Comparison of ENCODE assay signal across 20 cellular contexts in the genomic region with DNA sequence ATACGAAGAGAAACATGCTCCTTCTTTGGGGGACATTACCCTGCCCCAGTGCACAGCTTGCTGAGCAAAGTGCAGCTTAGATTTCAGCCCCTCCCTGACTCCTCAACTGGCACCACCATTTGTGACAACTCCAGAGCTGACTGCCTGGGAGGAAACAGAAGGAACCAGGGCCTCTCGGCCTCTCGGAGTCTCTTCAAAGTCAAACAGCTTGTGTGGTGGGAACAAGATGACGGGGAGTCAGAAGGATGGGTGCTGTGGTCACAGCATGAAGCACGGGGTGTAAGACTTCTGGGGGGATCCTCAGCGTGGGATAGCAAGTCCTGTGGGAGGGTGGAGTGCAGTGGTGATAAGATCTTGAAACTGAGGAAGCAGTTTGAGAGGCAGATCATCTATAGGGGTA.
DNase-seq lines count a peak whose midpoint lies in the region; ATAC-seq, FAIRE-seq and TF ChIP-seq lines count a peak whose summit lies in the region.
"Had no signal": no experiment of that assay in that cellular context is flagged by ENCODE, and none has a peak within 500 bp of the region (broad histone marks: within the 10 kb centered on the region; RNA-seq: fewer than 3 reads in every experiment).

No MANE protein-coding gene starts in this region.

- WGBS in esophagus muscularis mucosa: 73% methylated on average over 6 of the region's 6 CpGs

- H3K27ac ChIP-seq in esophagus muscularis mucosa (replicated peaks in 1 of 4): no peak overlapping the region
- H3K27ac ChIP-seq: BLaER1 treated with 17β-estradiol and CSF1 and Interleukin-3, amounts not matched to agents 10 nM and 100 nM; GM23248 had no signal

- H3K9me3 ChIP-seq in esophagus muscularis mucosa: no peaks in the 10 kb centered on the region
- H3K9me3 ChIP-seq: HAP-1 had no signal

- H3K27ac Mint-ChIP-seq in activated naive CD4-positive, alpha-beta T cell treated with anti-CD3 and anti-CD28 coated beads, Interleukin-2, amount 10 ng/mL, durations not matched to agents 7 days and 5 days: peak overlapping the region; percentile 78
- no peak overlapping the region for H3K27ac Mint-ChIP-seq in activated naive CD4-positive, alpha-beta T cell treated with anti-CD3 and anti-CD28 coated beads for 36 hours
- H3K27ac Mint-ChIP-seq: B cell; CD8-positive, alpha-beta T cell had no signal

- no peak for ATAC-seq in GM18867 (IDR thresholded peaks at IDR 0.05; ENCODE audit: unreplicated experiment)
- ATAC-seq in GM18520 (IDR thresholded peaks at IDR 0.05; ENCODE audit: unreplicated experiment): no peak
- no peak for ATAC-seq in GM21825 (IDR thresholded peaks at IDR 0.05; ENCODE audit: unreplicated experiment)
- ATAC-seq: CD8-positive, alpha-beta T cell had no signal

- intact Hi-C loops in activated naive CD4-positive, alpha-beta T cell treated with anti-CD3 and anti-CD28 coated beads for 36 hours (cut with micrococcal nuclease): no loop called here
- intact Hi-C loops in esophagus muscularis mucosa (cut with DNase I): no loop called here

- H3K4me3 Mint-ChIP-seq in activated naive CD4-positive, alpha-beta T cell treated with anti-CD3 and anti-CD28 coated beads, Interleukin-2, amount 10 ng/mL, durations not matched to agents 7 days and 5 days: no peak overlapping the region
- H3K4me3 Mint-ChIP-seq in activated naive CD4-positive, alpha-beta T cell treated with anti-CD3 and anti-CD28 coated beads for 36 hours: no peak overlapping the region
- H3K4me3 Mint-ChIP-seq: B cell; CD8-positive, alpha-beta T cell had no signal

- no peak for TF ChIP-seq CTCF in esophagus muscularis mucosa (IDR thresholded peaks at IDR 0.05)

- no peak for TF ChIP-seq POLR2A in esophagus muscularis mucosa (IDR thresholded peaks at IDR 0.05; ENCODE audit: low read depth)

- no peaks in the 10 kb centered on the region for H3K27me3 ChIP-seq in esophagus muscularis mucosa
- H3K27me3 ChIP-seq: BLaER1 treated with 17β-estradiol and CSF1 and Interleukin-3, amounts not matched to agents 10 nM and 100 nM had no signal

- H3K27me3 Mint-ChIP-seq in activated naive CD4-positive, alpha-beta T cell treated with anti-CD3 and anti-CD28 coated beads, Interleukin-2, amount 10 ng/mL, durations not matched to agents 7 days and 5 days: peaks cover 58% of the 10 kb centered on the region
- H3K27me3 Mint-ChIP-seq in activated naive CD4-positive, alpha-beta T cell treated with anti-CD3 and anti-CD28 coated beads for 36 hours (ENCODE audit: low read depth): no peaks in the 10 kb centered on the region

- no peak for DNase-seq in activated naive CD4-positive, alpha-beta T cell treated with anti-CD3 and anti-CD28 coated beads, Interleukin-2, amount 10 ng/mL, durations not matched to agents 7 days and 5 days
- DNase-seq in activated naive CD4-positive, alpha-beta T cell treated with anti-CD3 and anti-CD28 coated beads for 36 hours: no peak
- DNase-seq in Kasumi-1 (lab: John Stamatoyannopoulos, UW) (peak; percentile 10 to 22), esophagus muscularis mucosa (ENCODE audit: extremely low spot score) (peak; percentile 60), urothelium cell line (ENCODE audit: low spot score) (no peak)
- DNase-seq: Calu3; CD8-positive, alpha-beta T cell; GDM1; GM23248; IMR-90; KG1 had no signal

- H3K4me3 ChIP-seq in esophagus muscularis mucosa: no peak overlapping the region
- H3K4me3 ChIP-seq: BLaER1 treated with 17β-estradiol and CSF1 and Interleukin-3, amounts not matched to agents 10 nM and 100 nM; GM23248; HAP-1 had no signal

- peaks cover 2% of the 10 kb centered on the region for H3K36me3 Mint-ChIP-seq in activated naive CD4-positive, alpha-beta T cell treated with anti-CD3 and anti-CD28 coated beads, Interleukin-2, amount 10 ng/mL, durations not matched to agents 7 days and 5 days
- H3K36me3 Mint-ChIP-seq in activated naive CD4-positive, alpha-beta T cell treated with anti-CD3 and anti-CD28 coated beads for 36 hours (ENCODE audit: low read depth): no peaks in the 10 kb centered on the region
- H3K36me3 Mint-ChIP-seq: CD8-positive, alpha-beta T cell had no signal

- peaks cover 0 to 8% (median 3%) of the 10 kb centered on the region in 4 donors for H3K4me1 ChIP-seq in esophagus muscularis mucosa
- H3K4me1 ChIP-seq: HAP-1 had no signal

- peaks cover 5% of the 10 kb centered on the region for H3K4me1 Mint-ChIP-seq in activated naive CD4-positive, alpha-beta T cell treated with anti-CD3 and anti-CD28 coated beads, Interleukin-2, amount 10 ng/mL, durations not matched to agents 7 days and 5 days
- no peaks in the 10 kb centered on the region for H3K4me1 Mint-ChIP-seq in activated naive CD4-positive, alpha-beta T cell treated with anti-CD3 and anti-CD28 coated beads for 36 hours (ENCODE audit: low read depth)
- H3K4me1 Mint-ChIP-seq: B cell had no signal

- TF ChIP-seq EP300 in esophagus muscularis mucosa (IDR thresholded peaks at IDR 0.05): no peak

- H3K9me3 Mint-ChIP-seq in activated naive CD4-positive, alpha-beta T cell treated with anti-CD3 and anti-CD28 coated beads, Interleukin-2, amount 10 ng/mL, durations not matched to agents 7 days and 5 days: no peaks in the 10 kb centered on the region
- no peaks in the 10 kb centered on the region for H3K9me3 Mint-ChIP-seq in activated naive CD4-positive, alpha-beta T cell treated with anti-CD3 and anti-CD28 coated beads for 36 hours
- H3K9me3 Mint-ChIP-seq: CD8-positive, alpha-beta T cell had no signal

- CTCF ChIA-PET in activated naive CD4-positive, alpha-beta T cell treated with anti-CD3 and anti-CD28 coated beads, Interleukin-2, amount 10 ng/mL, durations not matched to agents 7 days and 5 days (lab: Charles Lee): no interaction called here
- CTCF ChIA-PET in activated naive CD4-positive, alpha-beta T cell treated with anti-CD3 and anti-CD28 coated beads for 36 hours (lab: Charles Lee): no interaction called here

- no peaks in the 10 kb centered on the region for H3K36me3 ChIP-seq in esophagus muscularis mucosa
- H3K36me3 ChIP-seq: BLaER1 treated with 17β-estradiol and CSF1 and Interleukin-3, amounts not matched to agents 10 nM and 100 nM; HAP-1 had no signal

- FAIRE-seq in urothelium cell line (lab: Jason Lieb, UNC): peak; percentile 76
- FAIRE-seq: GM12892, GM18507, HTR-8/SVneo had no signal

Comparison
In these comparisons a context has a peak if more than half of its experiments do, and no peak if none do; other contexts are left out.
1. DNase-seq: peak in Kasumi-1 (2 of 2) and esophagus muscularis mucosa (single experiment); none in activated naive CD4-positive, alpha-beta T cell treated with anti-CD3 and anti-CD28 coated beads, Interleukin-2, amount 10 ng/mL, durations not matched to agents 7 days and 5 days (single experiment), activated naive CD4-positive, alpha-beta T cell treated with anti-CD3 and anti-CD28 coated beads for 36 hours (single experiment) and urothelium cell line (single experiment).